In genomic region chr11:107859459-107860239, GRCh38 we compare ENCODE assay signal across 8 cellular contexts. TPM values are rescaled to one million over a fixed set of nuclear protein-coding genes. Genes with fewer than 3 reads are reported as not detected.
DNase-seq lines count a peak whose midpoint lies in the region; ATAC-seq and TF ChIP-seq lines count a peak whose summit lies in the region.

No MANE protein-coding gene starts in this region.

- H3K36me3 ChIP-seq in NT2/D1 (ENCODE audit: insufficient read depth, insufficient read length, low read length) = no peaks in the 10 kb centered on the region
- H3K36me3 ChIP-seq in heart left ventricle = no peaks in the 10 kb centered on the region

- WGBS in heart left ventricle, 4 donors = 3 to 4% (median 4%) methylated on average over 31 of the region's 31 CpGs

- H3K4me3 ChIP-seq in NT2/D1 (ENCODE audit: insufficient read length, low read depth) (peak overlapping the region; percentile 57), heart left ventricle (peak overlapping the region; percentile 42 to 86 (median 69))

- H3K9me3 ChIP-seq in NT2/D1 (ENCODE audit: insufficient read depth, low read length) (no peaks in the 10 kb centered on the region), heart left ventricle (no peaks in the 10 kb centered on the region)

- H3K27me3 ChIP-seq in NT2/D1 (ENCODE audit: insufficient read depth, insufficient read length) = peaks cover 15% of the 10 kb centered on the region
- peaks cover 0 to 13% (median 0%) of the 10 kb centered on the region in 9 donors for H3K27me3 ChIP-seq in heart left ventricle

- no peak overlapping the region for H3K27ac ChIP-seq in heart left ventricle

- intact Hi-C loops in heart left ventricle (cut with DNase I) = no loop called here

- TF ChIP-seq CTCF in heart left ventricle (IDR thresholded peaks at IDR 0.05) = no peak

- TF ChIP-seq POLR2A in heart left ventricle (IDR thresholded peaks at IDR 0.05) = no peak

- ATAC-seq in HG02798 (IDR thresholded peaks at IDR 0.05; ENCODE audit: poor library complexity, unreplicated experiment) (peak; percentile 23), heart left ventricle (peak in 3 of 4 donors; percentile 43 to 65 (median 54)), GM21367 (IDR thresholded peaks at IDR 0.05; ENCODE audit: unreplicated experiment) (no peak)

- no peaks in the 10 kb centered on the region for H3K4me1 ChIP-seq in NT2/D1 (ENCODE audit: insufficient read depth, insufficient read length)
- peaks cover 0 to 23% (median 13%) of the 10 kb centered on the region in 12 donors for H3K4me1 ChIP-seq in heart left ventricle

- DNase-seq in EL (peak; percentile 35), NT2/D1 (ENCODE audit: low read depth, low spot score) (no peak), heart left ventricle (peak in 3 of 5 donors; percentile 11 to 50 (median 29)), renal cortical epithelial cell (ENCODE audit: low read depth) (peak; percentile 36), SK-N-DZ (ENCODE audit: low spot score) (no peak)
- DNase-seq in activated effector memory CD4-positive, alpha-beta T cell treated with anti-CD3 and anti-CD28 coated beads, Interleukin-2, amount 50 U/mL, for 16 hours = peak; percentile 74

- H3K9ac ChIP-seq in NT2/D1 (ENCODE audit: insufficient read length, low read depth) = peak overlapping the region; percentile 51

RNA-seq across cellular contexts. Expression of gene SLC35F2, which starts 1.1 kb away (rescaled TPM):
- total RNA-seq in heart left ventricle = 1 to 10 TPM in 5 of 9 donors, under 1 TPM in 4; 0.22 to 2.1 (median 1.1) TPM
- 1 to 10 TPM in 1 of 2 donors, under 1 TPM in 1; 0.30 to 1.4 TPM for polyA plus RNA-seq in heart left ventricle
- total RNA-seq in renal cortical epithelial cell = 69.4 and 95.3 TPM in 2 replicates
- 7.1 and 13.9 TPM in 2 replicates for polyA plus RNA-seq in SK-N-DZ (2014; cell fraction: cytosol; rRNA removed)
- 3.0 and 9.4 TPM in 2 replicates for polyA plus RNA-seq in SK-N-DZ (2014; cell fraction: nucleus; rRNA removed)

Comparison
In these comparisons a context has a peak if more than half of its experiments do, and no peak if none do; other contexts are left out.
1. DNase-seq: peak in EL (single experiment), activated effector memory CD4-positive, alpha-beta T cell treated with anti-CD3 and anti-CD28 coated beads, Interleukin-2, amount 50 U/mL, for 16 hours (single experiment), heart left ventricle (3 of 5) and renal cortical epithelial cell (single experiment); none in NT2/D1 (single experiment) and SK-N-DZ (single experiment).
2. RNA of gene SLC35F2, which starts 1.1 kb away (total RNA-seq): 69.4 to 95.3 TPM in renal cortical epithelial cell; 0.22 to 2.1 TPM in heart left ventricle; every median in the first group is over 10 times any median in the second.